Comparison of ENCODE assay signal across 9 cellular contexts in the genomic region with DNA sequence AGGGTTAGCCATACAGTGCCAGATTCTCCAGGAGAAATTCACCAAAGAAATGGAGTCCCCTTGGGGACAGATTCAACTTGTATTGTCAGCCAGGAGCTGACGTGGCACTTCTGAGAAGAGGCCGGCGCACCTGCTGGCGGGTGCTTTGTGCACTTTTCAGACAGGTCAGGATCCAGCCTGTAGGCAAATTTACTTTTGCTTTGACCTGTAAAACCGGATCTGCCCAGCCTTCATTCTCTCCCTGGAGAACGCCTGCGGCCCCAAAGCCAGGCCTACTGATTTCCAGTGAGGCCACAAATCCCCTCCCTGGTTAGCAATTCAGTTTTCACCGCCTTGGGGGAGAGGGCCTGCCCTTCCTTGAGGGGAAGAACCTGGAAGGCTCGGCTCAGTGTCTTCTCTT. TPM values are rescaled to one million over a fixed set of nuclear protein-coding genes. Genes with fewer than 3 reads are reported as not detected.
DNase-seq lines count a peak whose midpoint lies in the region; ATAC-seq and TF ChIP-seq lines count a peak whose summit lies in the region.
"Had no signal": no experiment of that assay in that cellular context is flagged by ENCODE, and none has a peak within 500 bp of the region (broad histone marks: within the 10 kb centered on the region; RNA-seq: fewer than 3 reads in every experiment).

No MANE protein-coding gene starts in this region.

- peaks cover 57% of the 10 kb centered on the region for H3K36me3 Mint-ChIP-seq in activated CD8-positive, alpha-beta memory T cell treated with anti-CD3 and anti-CD28 coated beads, Interleukin-2, amount 10 ng/mL, durations not matched to agents 7 days and 5 days
- H3K36me3 Mint-ChIP-seq in activated CD4-positive, alpha-beta memory T cell treated with anti-CD3 and anti-CD28 coated beads, Interleukin-2, amount 10 ng/mL, durations not matched to agents 7 days and 5 days (ENCODE audit: low read depth), result peaks cover 78% of the 10 kb centered on the region
- H3K36me3 Mint-ChIP-seq in type B pancreatic cell, result peaks cover 10% of the 10 kb centered on the region

- H3K27ac Mint-ChIP-seq in activated CD8-positive, alpha-beta memory T cell treated with anti-CD3 and anti-CD28 coated beads, Interleukin-2, amount 10 ng/mL, durations not matched to agents 7 days and 5 days, result peak overlapping the region; percentile 60
- peak overlapping the region; percentile 75 for H3K27ac Mint-ChIP-seq in activated CD4-positive, alpha-beta memory T cell treated with anti-CD3 and anti-CD28 coated beads, Interleukin-2, amount 10 ng/mL, durations not matched to agents 7 days and 5 days
- peak overlapping the region; percentile 96 for H3K27ac Mint-ChIP-seq in type B pancreatic cell

- no peaks in the 10 kb centered on the region for H3K9me3 Mint-ChIP-seq in activated CD8-positive, alpha-beta memory T cell treated with anti-CD3 and anti-CD28 coated beads, Interleukin-2, amount 10 ng/mL, durations not matched to agents 7 days and 5 days (ENCODE audit: low read depth)
- H3K9me3 Mint-ChIP-seq in activated CD4-positive, alpha-beta memory T cell treated with anti-CD3 and anti-CD28 coated beads, Interleukin-2, amount 10 ng/mL, durations not matched to agents 7 days and 5 days, result peaks cover 5% of the 10 kb centered on the region
- no peaks in the 10 kb centered on the region for H3K9me3 Mint-ChIP-seq in type B pancreatic cell

- CTCF ChIA-PET in activated CD8-positive, alpha-beta memory T cell treated with anti-CD3 and anti-CD28 coated beads, Interleukin-2, amount 10 ng/mL, durations not matched to agents 7 days and 5 days (lab: Charles Lee), result no interaction called here
- CTCF ChIA-PET in activated CD4-positive, alpha-beta memory T cell treated with anti-CD3 and anti-CD28 coated beads, Interleukin-2, amount 10 ng/mL, durations not matched to agents 7 days and 5 days (lab: Charles Lee), result interaction anchor here (1.3 kb wide), 1 partner anchor 13 kb away, joined by 3 read pairs; no protein-coding TSS in a partner anchor

- no peak for DNase-seq in activated CD8-positive, alpha-beta memory T cell treated with anti-CD3 and anti-CD28 coated beads, Interleukin-2, amount 10 ng/mL, durations not matched to agents 7 days and 5 days
- no peak for DNase-seq in activated CD8-positive, alpha-beta memory T cell treated with anti-CD3 and anti-CD28 coated beads, Interleukin-2, amount 50 U/mL, for 4 hours
- DNase-seq in activated CD4-positive, alpha-beta memory T cell treated with anti-CD3 and anti-CD28 coated beads, Interleukin-2, amount 10 ng/mL, durations not matched to agents 7 days and 5 days, result no peak
- DNase-seq in type B pancreatic cell (ENCODE audit: extremely low spot score, unreplicated experiment) (no peak), foreskin melanocyte (no peak)
- DNase-seq: amniotic stem cell had no signal

- TF ChIP-seq CTCF in type B pancreatic cell (conservative IDR thresholded peaks at IDR 0.05), result no peak

- POLR2A ChIA-PET in activated CD4-positive, alpha-beta memory T cell treated with anti-CD3 and anti-CD28 coated beads, Interleukin-2, amount 10 ng/mL, durations not matched to agents 7 days and 5 days (lab: Charles Lee), result interaction anchor here (1.6 kb wide), 1 partner anchor 16 kb away, joined by 6 read pairs; no protein-coding TSS in a partner anchor

- peaks cover 61% of the 10 kb centered on the region for H3K4me1 Mint-ChIP-seq in activated CD8-positive, alpha-beta memory T cell treated with anti-CD3 and anti-CD28 coated beads, Interleukin-2, amount 10 ng/mL, durations not matched to agents 7 days and 5 days
- peaks cover 66% of the 10 kb centered on the region for H3K4me1 Mint-ChIP-seq in activated CD4-positive, alpha-beta memory T cell treated with anti-CD3 and anti-CD28 coated beads, Interleukin-2, amount 10 ng/mL, durations not matched to agents 7 days and 5 days
- peaks cover 7% of the 10 kb centered on the region for H3K4me1 Mint-ChIP-seq in type B pancreatic cell (ENCODE audit: unreplicated experiment)

- ATAC-seq in activated CD8-positive, alpha-beta memory T cell treated with anti-CD3 and anti-CD28 coated beads, Interleukin-2, amount 10 ng/mL, durations not matched to agents 7 days and 5 days, result no peak
- ATAC-seq in HG03280 (IDR thresholded peaks at IDR 0.05; ENCODE audit: unreplicated experiment) (peak; percentile 67), GM19023 (IDR thresholded peaks at IDR 0.05; ENCODE audit: unreplicated experiment) (no peak), GM18870 (IDR thresholded peaks at IDR 0.05; ENCODE audit: unreplicated experiment) (no peak)

- no peak overlapping the region for H3K4me3 Mint-ChIP-seq in activated CD8-positive, alpha-beta memory T cell treated with anti-CD3 and anti-CD28 coated beads, Interleukin-2, amount 10 ng/mL, durations not matched to agents 7 days and 5 days
- H3K4me3 Mint-ChIP-seq in activated CD4-positive, alpha-beta memory T cell treated with anti-CD3 and anti-CD28 coated beads, Interleukin-2, amount 10 ng/mL, durations not matched to agents 7 days and 5 days, result no peak overlapping the region
- H3K4me3 Mint-ChIP-seq in type B pancreatic cell, result peak overlapping the region; percentile 73

- H3K27me3 Mint-ChIP-seq in activated CD8-positive, alpha-beta memory T cell treated with anti-CD3 and anti-CD28 coated beads, Interleukin-2, amount 10 ng/mL, durations not matched to agents 7 days and 5 days, result no peaks in the 10 kb centered on the region
- no peaks in the 10 kb centered on the region for H3K27me3 Mint-ChIP-seq in activated CD4-positive, alpha-beta memory T cell treated with anti-CD3 and anti-CD28 coated beads, Interleukin-2, amount 10 ng/mL, durations not matched to agents 7 days and 5 days
- no peaks in the 10 kb centered on the region for H3K27me3 Mint-ChIP-seq in type B pancreatic cell

RNA-seq across cellular contexts. Expression of a gene that starts 17.4 kb away (rescaled TPM):
- total RNA-seq in activated CD8-positive, alpha-beta memory T cell treated with anti-CD3 and anti-CD28 coated beads, Interleukin-2, amount 10 ng/mL, durations not matched to agents 7 days and 5 days, result 10 to 100 TPM; 52.6 to 64.8 TPM
- total RNA-seq in activated CD4-positive, alpha-beta memory T cell treated with anti-CD3 and anti-CD28 coated beads, Interleukin-2, amount 10 ng/mL, durations not matched to agents 7 days and 5 days, result 100 to 1,000 TPM; 117 to 125 TPM
- total RNA-seq in type B pancreatic cell (ENCODE audit: low replicate concordance), result 17.0 and 27.9 TPM in 2 replicates
